16 cellular contexts compared by ENCODE assay signal in the genomic region with DNA sequence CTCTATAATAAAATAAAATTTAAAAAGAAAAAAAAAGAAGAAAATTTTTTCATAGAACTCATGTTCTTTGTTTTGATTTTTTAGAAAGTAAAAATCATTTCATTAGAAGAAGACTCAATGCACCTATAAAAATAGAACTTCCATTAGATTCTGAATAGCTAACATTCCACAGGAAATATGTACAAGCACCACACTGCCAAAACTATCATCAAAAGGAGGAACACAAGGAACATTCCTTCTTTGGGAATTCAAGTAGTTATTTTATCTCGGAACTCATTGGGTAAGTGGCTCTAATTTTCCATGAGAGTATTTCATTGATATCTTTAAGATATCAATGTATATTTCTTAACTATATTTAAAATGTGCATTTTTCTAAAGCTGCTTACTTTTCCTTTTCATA.
DNase-seq lines count a peak whose midpoint lies in the region; ATAC-seq and TF ChIP-seq lines count a peak whose summit lies in the region.
"Had no signal": no experiment of that assay in that cellular context is flagged by ENCODE, and none has a peak within 500 bp of the region (broad histone marks: within the 10 kb centered on the region; RNA-seq: fewer than 3 reads in every experiment).

No MANE protein-coding gene starts in this region.

- no peak for TF ChIP-seq CTCF in heart left ventricle (IDR thresholded peaks at IDR 0.05)

- H3K4me1 ChIP-seq in heart left ventricle = peaks cover 0 to 19% (median 6%) of the 10 kb centered on the region in 12 donors
- H3K4me1 ChIP-seq in naive thymus-derived CD4-positive, alpha-beta T cell (ENCODE audit: control insufficient read depth in 2 of 2, insufficient read depth in 2 of 2, low read length in 2 of 2) = no peaks in the 10 kb centered on the region

- POLR2A ChIA-PET in naive thymus-derived CD4-positive, alpha-beta T cell (lab: Charles Lee) = no interaction called here

- peaks cover 0 to 16% (median 0%) of the 10 kb centered on the region in 11 donors for H3K9me3 Mint-ChIP-seq in naive thymus-derived CD4-positive, alpha-beta T cell

- TF ChIP-seq POLR2A in heart left ventricle (IDR thresholded peaks at IDR 0.05) = no peak

- H3K9me3 ChIP-seq in heart left ventricle = peaks cover 0 to 7% (median 0%) of the 10 kb centered on the region in 12 donors
- H3K9me3 ChIP-seq in naive thymus-derived CD4-positive, alpha-beta T cell (ENCODE audit: control insufficient read depth in 2 of 3, low read length in 3 of 3) = no peaks in the 10 kb centered on the region

- H3K27ac ChIP-seq in heart left ventricle = peak overlapping the region in 8 of 12 donors; percentile 4 to 58 (median 33)
- H3K27ac ChIP-seq in naive thymus-derived CD4-positive, alpha-beta T cell (ENCODE audit: low read depth, low read length) = no peak overlapping the region
- H3K27ac ChIP-seq: 22Rv1, BLaER1 had no signal

- intact Hi-C loops in heart left ventricle (cut with DNase I) (no loop called here), Right ventricle myocardium inferior (cut with DNase I) (no loop called here)
- intact Hi-C loops in naive thymus-derived CD4-positive, alpha-beta T cell (cut with micrococcal nuclease) = no loop called here

- DNase-seq in heart left ventricle = no peak
- DNase-seq in Right ventricle myocardium inferior (ENCODE audit: missing footprints) = no peak
- peak; percentile 20 for DNase-seq in LHCN-M2 (ENCODE audit: low read depth)
- DNase-seq in fibroblast of gingiva (ENCODE audit: low read depth) = peak; percentile 7
- no peak for DNase-seq in AML-193 (lab: John Stamatoyannopoulos, UW)
- DNase-seq in GM19240 (ENCODE audit: insufficient read length, low spot score) = no peak
- no peak for DNase-seq in NCI-H2227 (lab: John Stamatoyannopoulos, UW; ENCODE audit: unreplicated experiment)
- DNase-seq in naive thymus-derived CD4-positive, alpha-beta T cell = no peak
- DNase-seq: CD4-positive, alpha-beta memory T cell; DMS153; NCI-H1092 treated with DMSO at 0.1 percent for 48 hours; NCI-H146; NCI-H2081 had no signal

- no peak overlapping the region for H3K27ac Mint-ChIP-seq in naive thymus-derived CD4-positive, alpha-beta T cell
- H3K27ac Mint-ChIP-seq: CD4-positive, alpha-beta memory T cell had no signal

- WGBS in heart left ventricle, 4 donors = 16 to 45% (median 34%) methylated on average over 1 of the region's 1 CpG

- no peak overlapping the region for H3K4me3 ChIP-seq in heart left ventricle
- no peak overlapping the region for H3K4me3 ChIP-seq in naive thymus-derived CD4-positive, alpha-beta T cell (ENCODE audit: low read length)
- H3K4me3 ChIP-seq: BLaER1 had no signal

- peaks cover 5 to 29% (median 15%) of the 10 kb centered on the region in 7 donors for H3K4me1 Mint-ChIP-seq in naive thymus-derived CD4-positive, alpha-beta T cell

- peaks cover 18 to 57% (median 46%) of the 10 kb centered on the region in 5 donors for H3K36me3 Mint-ChIP-seq in naive thymus-derived CD4-positive, alpha-beta T cell

- CTCF ChIA-PET in naive thymus-derived CD4-positive, alpha-beta T cell (lab: Charles Lee) = no interaction called here

- H3K36me3 ChIP-seq in heart left ventricle = peaks cover 0 to 20% (median 7%) of the 10 kb centered on the region in 9 donors
- peaks cover 0 to 3% (median 0%) of the 10 kb centered on the region in 3 experiments for H3K36me3 ChIP-seq in naive thymus-derived CD4-positive, alpha-beta T cell (ENCODE audit: control insufficient read depth in 2 of 3, insufficient read depth in 3 of 3, low read length in 3 of 3)

- no peak overlapping the region for H3K4me3 Mint-ChIP-seq in naive thymus-derived CD4-positive, alpha-beta T cell
- H3K4me3 Mint-ChIP-seq: CD4-positive, alpha-beta memory T cell had no signal

- no peaks in the 10 kb centered on the region for H3K27me3 Mint-ChIP-seq in naive thymus-derived CD4-positive, alpha-beta T cell
- H3K27me3 Mint-ChIP-seq: CD4-positive, alpha-beta memory T cell had no signal

- no peak for ATAC-seq in heart left ventricle
- ATAC-seq in Right ventricle myocardium inferior = no peak
- ATAC-seq in naive thymus-derived CD4-positive, alpha-beta T cell = no peak
- ATAC-seq: Panc1 had no signal

- no peaks in the 10 kb centered on the region for H3K27me3 ChIP-seq in heart left ventricle
- no peaks in the 10 kb centered on the region for H3K27me3 ChIP-seq in naive thymus-derived CD4-positive, alpha-beta T cell (ENCODE audit: control insufficient read depth in 2 of 2, insufficient read depth in 2 of 2, low read length in 2 of 2)
- H3K27me3 ChIP-seq: BLaER1 had no signal

Comparison
In these comparisons a context has a peak if more than half of its experiments do, and no peak if none do; other contexts are left out.
1. DNase-seq: peak in LHCN-M2 (single experiment) and fibroblast of gingiva (single experiment); none in heart left ventricle (0 of 5), Right ventricle myocardium inferior (single experiment), AML-193 (0 of 2), GM19240 (single experiment), NCI-H2227 (single experiment) and naive thymus-derived CD4-positive, alpha-beta T cell (0 of 9).